11 cellular contexts compared by ENCODE assay signal in genomic region chr12:89370850-89371249, GRCh38. TPM values are rescaled to one million over a fixed set of nuclear protein-coding genes. Genes with fewer than 3 reads are reported as not detected.
DNase-seq lines count a peak whose midpoint lies in the region; ATAC-seq lines count a peak whose summit lies in the region.
"Had no signal": no experiment of that assay in that cellular context is flagged by ENCODE, and none has a peak within 500 bp of the region (broad histone marks: within the 10 kb centered on the region; RNA-seq: fewer than 3 reads in every experiment).

No MANE protein-coding gene starts in this region.

- ATAC-seq in HG02973 (IDR thresholded peaks at IDR 0.05; ENCODE audit: unreplicated experiment) (no peak), HG03571 (IDR thresholded peaks at IDR 0.05; ENCODE audit: unreplicated experiment) (no peak)

- DNase-seq in ELR (ENCODE audit: low read depth) (peak; percentile 85), NCI-H226 (peak; percentile 78), dermis blood vessel endothelial cell (peak; percentile 91), non-pigmented ciliary epithelial cell (ENCODE audit: low read depth) (peak; percentile 77), NCI-H128 (lab: John Stamatoyannopoulos, UW; ENCODE audit: unreplicated experiment) (no peak)
- DNase-seq in activated effector memory CD4-positive, alpha-beta T cell treated with anti-CD3 and anti-CD28 coated beads, Interleukin-2, amount 50 U/mL, for 16 hours, result no peak
- DNase-seq: activated T-cell treated with anti-CD3 and anti-CD28 coated beads for 4 hours, H7, NCI-H2227 treated with DMSO at 0.1 percent for 48 hours had no signal

RNA-seq across cellular contexts. Expression of gene DUSP6, which starts 18.5 kb away (rescaled TPM):
- total RNA-seq in dermis blood vessel endothelial cell, result 309 and 317 TPM in 2 replicates

Comparison
In these comparisons a context has a peak if more than half of its experiments do, and no peak if none do; other contexts are left out.
1. DNase-seq: peak in ELR (single experiment), NCI-H226 (single experiment), dermis blood vessel endothelial cell (single experiment) and non-pigmented ciliary epithelial cell (single experiment); none in NCI-H128 (single experiment) and activated effector memory CD4-positive, alpha-beta T cell treated with anti-CD3 and anti-CD28 coated beads, Interleukin-2, amount 50 U/mL, for 16 hours (single experiment).